ENCODE assay signal across 8 cellular contexts in genomic region chr9:136267261-136268111, GRCh38. TPM values are rescaled to one million over a fixed set of nuclear protein-coding genes. Genes with fewer than 3 reads are reported as not detected.
DNase-seq lines count a peak whose midpoint lies in the region; ATAC-seq and TF ChIP-seq lines count a peak whose summit lies in the region.

No MANE protein-coding gene starts in this region.

- no peaks in the 10 kb centered on the region for H3K27me3 Mint-ChIP-seq in activated CD4-positive, alpha-beta T cell treated with anti-CD3 and anti-CD28 coated beads for 36 hours

- H3K4me1 Mint-ChIP-seq in activated CD4-positive, alpha-beta T cell treated with anti-CD3 and anti-CD28 coated beads for 36 hours = peaks cover 6% of the 10 kb centered on the region

- H3K27ac ChIP-seq in HEK293 (ENCODE audit: extremely low read depth, low read depth, low read length) = no peak overlapping the region

- no peaks in the 10 kb centered on the region for H3K36me3 Mint-ChIP-seq in activated CD4-positive, alpha-beta T cell treated with anti-CD3 and anti-CD28 coated beads for 36 hours (ENCODE audit: low read depth)

- H3K4me3 Mint-ChIP-seq in activated CD4-positive, alpha-beta T cell treated with anti-CD3 and anti-CD28 coated beads for 36 hours = peak overlapping the region; percentile 69

- TF ChIP-seq CTCF in HEK293 (tag by site-specific recombination; IDR thresholded peaks at IDR 0.05) = peak; percentile 51; the same call in 1 of the 2 replicates
- peak; percentile 50 for TF ChIP-seq CTCF in choroid plexus epithelial cell (conservative IDR thresholded peaks at IDR 0.05; ENCODE audit: low read depth, low read length)

- no peaks in the 10 kb centered on the region for H3K9me3 ChIP-seq in HEK293 (ENCODE audit: control insufficient read depth, insufficient read depth, low read depth, low read length)

- intact Hi-C loops in activated CD4-positive, alpha-beta T cell treated with anti-CD3 and anti-CD28 coated beads for 36 hours (cut with DNase I, micrococcal nuclease) = loop anchor here (1.0 to 5.0 kb wide), 9 partner anchors 22 to 306 kb away; partner anchors contain the start of genes QSOX2 (in 2 of the 2), DNLZ (in 1 of the 2), INPP5E (in 1 of the 2) and SEC16A (in 1 of the 2)

- DNase-seq in G401 (ENCODE audit: low spot score) (peak; percentile 73), NCI-H1436 treated with DMSO at 0.1 percent for 48 hours (lab: John Stamatoyannopoulos, UW) (peak; percentile 35), choroid plexus epithelial cell (ENCODE audit: low read depth) (peak; percentile 89), left kidney (ENCODE audit: low read depth, low spot score) (peak; percentile 85)
- DNase-seq in activated CD4-positive, alpha-beta T cell treated with anti-CD3 and anti-CD28 coated beads for 36 hours = peak; percentile 92
- DNase-seq in stimulated activated CD4-positive, alpha-beta T cell treated with anti-CD3 and anti-CD28 coated beads, Interleukin-1b, Interleukin-23, amount 100 ng/mL, for 4 hours (ENCODE audit: low read depth in 2 of 2) = peak; percentile 83

- H3K4me3 ChIP-seq in HEK293 (ENCODE audit: low read depth, low read length) (peak overlapping the region; percentile 21), choroid plexus epithelial cell (ENCODE audit: low read depth, low read length) (peak overlapping the region; percentile 61)

- POLR2A ChIA-PET in HEK293 (lab: Yijun Ruan, JAX) = interaction anchor here (0.6 to 1.3 kb wide), 17 partner anchors 11 to 762 kb away, joined by 3 to 5 read pairs (median 3); partner anchors contain the start of genes ENTR1, PMPCA and QSOX2
- POLR2A ChIA-PET in activated CD4-positive, alpha-beta T cell treated with anti-CD3 and anti-CD28 coated beads for 36 hours (lab: Charles Lee) = interaction anchor here (0.7 kb wide), 1 partner anchor 358 kb away, joined by 3 read pairs; no protein-coding TSS in a partner anchor

- CTCF ChIA-PET in HEK293 (lab: Yijun Ruan, JAX) = interaction anchor here (0.6 to 2.4 kb wide), 15 partner anchors 11 to 404 kb away, joined by 3 to 16 read pairs (median 3); no protein-coding TSS in a partner anchor
- CTCF ChIA-PET in activated CD4-positive, alpha-beta T cell treated with anti-CD3 and anti-CD28 coated beads for 36 hours (lab: Charles Lee) = interaction anchor here (0.6 to 1.9 kb wide), 5 partner anchors 21 to 300 kb away, joined by 3 to 5 read pairs (median 3); partner anchors contain the start of genes DNLZ and QSOX2

- peak; percentile 99 for ATAC-seq in activated CD4-positive, alpha-beta T cell treated with anti-CD3 and anti-CD28 coated beads for 36 hours
- no peak for ATAC-seq in GM18519 (IDR thresholded peaks at IDR 0.05; ENCODE audit: low FRiP score, unreplicated experiment)

- H3K36me3 ChIP-seq in HEK293 (ENCODE audit: control insufficient read depth in 2 of 2, insufficient read depth in 1 of 2, low read length in 2 of 2) = no peaks in the 10 kb centered on the region

- H3K27ac Mint-ChIP-seq in activated CD4-positive, alpha-beta T cell treated with anti-CD3 and anti-CD28 coated beads for 36 hours = peak overlapping the region; percentile 58

- no peaks in the 10 kb centered on the region for H3K4me1 ChIP-seq in HEK293 (ENCODE audit: control insufficient read depth, insufficient read depth, low read length)

- in situ Hi-C loops in G401 (cut with HindIII; ENCODE audit: low sequenced_read_pairs) = no loop called here

- no peaks in the 10 kb centered on the region for H3K9me3 Mint-ChIP-seq in activated CD4-positive, alpha-beta T cell treated with anti-CD3 and anti-CD28 coated beads for 36 hours (ENCODE audit: low read depth)

TF ChIP-seq in HEK293, 187 proteins besides CTCF, POLR2A, EP300 and RAD21 (continues in another document):
- TF ChIP-seq ZNF629 (tag by site-specific recombination; IDR thresholded peaks at IDR 0.05) (peak; percentile 37; the same call in 1 of the 2 replicates), SALL2 (tag by site-specific recombination; IDR thresholded peaks at IDR 0.05; ENCODE audit: borderline replicate concordance) (no peak), ZNF121 (tag by site-specific recombination; IDR thresholded peaks at IDR 0.05) (peak; percentile 32; the same call in 1 of the 2 replicates), ZNF341 (tag by site-specific recombination; IDR thresholded peaks at IDR 0.05; ENCODE audit: low read depth) (peak; percentile 44; the same call in 1 of the 2 replicates), SETDB1 (IDR thresholded peaks at IDR 0.05; ENCODE audit: insufficient read length, low read length) (no peak), ZBTB26 (tag by site-specific recombination; optimal IDR thresholded peaks at IDR 0.05) (peak; percentile 51), MZF1 (tag by site-specific recombination; IDR thresholded peaks at IDR 0.05; ENCODE audit: borderline replicate concordance) (no peak), ZNF677 (tag by site-specific recombination; IDR thresholded peaks at IDR 0.05) (no peak), ZNF112 (tag by site-specific recombination; IDR thresholded peaks at IDR 0.05) (no peak), ZNF366 (tag by site-specific recombination; conservative IDR thresholded peaks at IDR 0.05) (no peak), ZNF211 (tag by site-specific recombination; IDR thresholded peaks at IDR 0.05; ENCODE audit: low read depth) (no peak), ZBTB17 (tag by site-specific recombination; IDR thresholded peaks at IDR 0.05) (peak; percentile 79; the same call in 1 of the 2 replicates), ZBTB21 (tag by site-specific recombination; IDR thresholded peaks at IDR 0.05) (no peak), SP7 (tag by site-specific recombination; IDR thresholded peaks at IDR 0.05) (peak; percentile 73), KLF1 (tag by site-specific recombination; IDR thresholded peaks at IDR 0.05) (peak; percentile 32; the same call in 1 of the 2 replicates), SP3 (tag by site-specific recombination; IDR thresholded peaks at IDR 0.05) (peak; percentile 60), ZNF610 (tag by site-specific recombination; IDR thresholded peaks at IDR 0.05; ENCODE audit: borderline replicate concordance) (peak; percentile 70; the same call in 1 of the 2 replicates), ZNF514 (tag by site-specific recombination; IDR thresholded peaks at IDR 0.05) (no peak), ZNF416 (tag by site-specific recombination; IDR thresholded peaks at IDR 0.05) (no peak), ZSCAN23 (tag by site-specific recombination; IDR thresholded peaks at IDR 0.05) (no peak), ZNF843 (tag by site-specific recombination; IDR thresholded peaks at IDR 0.05) (no peak), ZBTB49 (tag by site-specific recombination; IDR thresholded peaks at IDR 0.05; ENCODE audit: low read depth) (no peak), KLF7 (tag by site-specific recombination; IDR thresholded peaks at IDR 0.05; ENCODE audit: borderline replicate concordance) (0 out of 2 replicates have a peak, but pooled peaks have one; percentile 49), ZNF24 (tag by site-specific recombination; IDR thresholded peaks at IDR 0.05) (no peak), ZSCAN5A (tag by site-specific recombination; IDR thresholded peaks at IDR 0.05) (peak; percentile 71; the same call in 1 of the 2 replicates)

RNA-seq across cellular contexts. Expression of gene QSOX2, which starts 21.9 kb away (rescaled TPM):
- total RNA-seq in G401 (2014; rRNA removed; shearing (Covaris generic)) = 9.0 and 13.7 TPM in 2 replicates
- total RNA-seq in activated CD4-positive, alpha-beta T cell treated with anti-CD3 and anti-CD28 coated beads for 36 hours = 10 to 100 TPM; 18.1 to 21.2 TPM

RNA-seq across cellular contexts. Expression of gene CCDC187, which starts 36.4 kb away (rescaled TPM):
- total RNA-seq in G401 (2014; rRNA removed; shearing (Covaris generic)) = 0.55 and 0.61 TPM in 2 replicates
- total RNA-seq in activated CD4-positive, alpha-beta T cell treated with anti-CD3 and anti-CD28 coated beads for 36 hours = under 1 TPM in 1 of 2 experiments, not detected in 1; 0.05 TPM

RNA-seq across cellular contexts. Expression of gene GPSM1, which starts 59.9 kb away (rescaled TPM):
- total RNA-seq in G401 (2014; rRNA removed; shearing (Covaris generic)) = 49.1 and 50.3 TPM in 2 replicates
- total RNA-seq in activated CD4-positive, alpha-beta T cell treated with anti-CD3 and anti-CD28 coated beads for 36 hours = 10 to 100 TPM in 1 of 2 experiments, 1 to 10 TPM in 1; 9.6 to 10.8 TPM

Comparison
In these comparisons a context has a peak if more than half of its experiments do, and no peak if none do; other contexts are left out.
1. DNase-seq: peak in every context shown above with its lines; median percentile 92 in activated CD4-positive, alpha-beta T cell treated with anti-CD3 and anti-CD28 coated beads for 36 hours; 89 in choroid plexus epithelial cell; 85 in left kidney; 83 in stimulated activated CD4-positive, alpha-beta T cell treated with anti-CD3 and anti-CD28 coated beads, Interleukin-1b, Interleukin-23, amount 100 ng/mL, for 4 hours; 73 in G401; 35 in NCI-H1436 treated with DMSO at 0.1 percent for 48 hours.